In the genomic region with DNA sequence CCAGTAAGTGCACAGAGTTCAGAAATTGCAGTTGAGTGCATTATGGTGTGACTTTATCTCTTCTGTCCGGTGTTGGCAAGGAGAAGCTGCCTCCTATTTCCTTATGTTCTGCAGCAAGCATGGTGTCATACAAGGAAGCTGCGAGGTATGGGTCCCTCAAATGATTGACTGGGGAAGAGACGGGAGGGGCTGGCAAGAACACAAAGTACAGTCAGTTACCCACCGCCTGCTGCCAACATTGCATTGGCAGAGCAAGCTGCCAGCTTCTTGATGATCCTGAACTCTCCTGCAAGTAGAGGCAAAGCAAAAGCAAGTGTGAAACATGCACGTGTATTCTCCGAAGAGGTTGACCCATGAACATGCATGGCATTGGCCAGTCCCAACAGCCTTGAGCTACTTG, we compare ENCODE assay signal across 27 cellular contexts.
"Had no signal": no experiment of that assay in that cellular context is flagged by ENCODE, and none has a peak within 500 bp of the region (broad histone marks: within the 10 kb centered on the region; RNA-seq: fewer than 3 reads in every experiment).

No MANE protein-coding gene starts in this region.

- H3K36me3 ChIP-seq: heart right ventricle, left lung, lower lobe of right lung, right atrium auricular region, right lobe of liver, tibial nerve, uterus had no signal

- H3K27me3 Mint-ChIP-seq: naive B cell; stimulated activated memory B cell treated with anti-CD40 and anti-IgM and Interleukin-4, amounts not matched to agents 10 μg/mL and 1 μg/mL and 100 μg/mL, for 72 hours; stimulated activated naive CD8-positive, alpha-beta T cell treated with anti-CD3 and anti-CD28 coated beads, Interleukin-15, amount 100 ng/mL, for 72 hours had no signal

- DNase-seq: heart right ventricle; kidney glomerular epithelial cell; left cardiac atrium; left lung; lower lobe of right lung; mammary epithelial cell; mesenchymal stem cell; naive B cell; natural killer cell; nephron progenitor cell; nucleus accumbens; right lobe of liver; stimulated activated CD4-positive, alpha-beta T cell treated with anti-CD3 and anti-CD28 coated beads, Interleukin-1b, Interleukin-23, amount 100 ng/mL, for 48 hours; stimulated activated CD4-positive, alpha-beta T cell treated with anti-CD3 and anti-CD28 coated beads, Interleukin-2, amount 100 ng/mL, for 48 hours; stimulated activated CD4-positive, alpha-beta T cell treated with anti-CD3 and anti-CD28 coated beads, Interleukin-4, amount 100 ng/mL, for 4 hours; stimulated activated CD8-positive, alpha-beta memory T cell treated with anti-CD3 and anti-CD28 coated beads, Interleukin-4, amount 100 ng/mL, for 48 hours; stimulated activated naive CD4-positive, alpha-beta T cell treated with Interleukin-2 at 50 U/mL for 16 hours; stimulated activated naive CD8-positive, alpha-beta T cell treated with anti-CD3 and anti-CD28 coated beads, Interleukin-15, amount 100 ng/mL, for 72 hours; substantia nigra; uterus had no signal

- H3K27ac Mint-ChIP-seq: naive B cell; natural killer cell; nephron progenitor cell; stimulated activated memory B cell treated with anti-CD40 and anti-IgM and Interleukin-4, amounts not matched to agents 10 μg/mL and 1 μg/mL and 100 μg/mL, for 72 hours; stimulated activated naive CD8-positive, alpha-beta T cell treated with anti-CD3 and anti-CD28 coated beads, Interleukin-15, amount 100 ng/mL, for 72 hours; type B pancreatic cell had no signal

- H3K4me1 ChIP-seq: heart right ventricle, left lung, lower lobe of right lung, parathyroid adenoma, right atrium auricular region, right lobe of liver, tibial nerve, uterus had no signal

- ATAC-seq: heart right ventricle; left lung; lower lobe of right lung; natural killer cell; right lobe of liver; stimulated activated memory B cell treated with anti-CD40 and anti-IgM and Interleukin-4, amounts not matched to agents 10 μg/mL and 1 μg/mL and 100 μg/mL, for 72 hours; stimulated activated naive CD8-positive, alpha-beta T cell treated with anti-CD3 and anti-CD28 coated beads, Interleukin-15, amount 100 ng/mL, for 72 hours had no signal

- H3K27ac ChIP-seq: heart right ventricle, hepatocyte, left lung, lower lobe of right lung, parathyroid adenoma, right atrium auricular region, right lobe of liver, tibial nerve, uterus had no signal

- H3K27me3 ChIP-seq: hepatocyte, left lung, right atrium auricular region, right lobe of liver, tibial nerve, uterus had no signal

- H3K36me3 Mint-ChIP-seq: naive B cell; natural killer cell; stimulated activated memory B cell treated with anti-CD40 and anti-IgM and Interleukin-4, amounts not matched to agents 10 μg/mL and 1 μg/mL and 100 μg/mL, for 72 hours; type B pancreatic cell had no signal

- H3K4me3 Mint-ChIP-seq: naive B cell; natural killer cell; nephron progenitor cell; stimulated activated memory B cell treated with anti-CD40 and anti-IgM and Interleukin-4, amounts not matched to agents 10 μg/mL and 1 μg/mL and 100 μg/mL, for 72 hours; stimulated activated naive CD8-positive, alpha-beta T cell treated with anti-CD3 and anti-CD28 coated beads, Interleukin-15, amount 100 ng/mL, for 72 hours; type B pancreatic cell had no signal

- H3K9me3 ChIP-seq: lower lobe of right lung, right atrium auricular region, right lobe of liver, tibial nerve, uterus had no signal

- H3K4me3 ChIP-seq: heart right ventricle, hepatocyte, left lung, lower lobe of right lung, right atrium auricular region, right lobe of liver, smooth muscle cell, tibial nerve, uterus had no signal

- H3K9ac ChIP-seq: parathyroid adenoma had no signal

- H3K9me3 Mint-ChIP-seq: type B pancreatic cell had no signal

- H3K4me1 Mint-ChIP-seq: naive B cell; natural killer cell; stimulated activated memory B cell treated with anti-CD40 and anti-IgM and Interleukin-4, amounts not matched to agents 10 μg/mL and 1 μg/mL and 100 μg/mL, for 72 hours; stimulated activated naive CD8-positive, alpha-beta T cell treated with anti-CD3 and anti-CD28 coated beads, Interleukin-15, amount 100 ng/mL, for 72 hours had no signal
